7 cellular contexts compared by ENCODE assay signal in the genomic region with DNA sequence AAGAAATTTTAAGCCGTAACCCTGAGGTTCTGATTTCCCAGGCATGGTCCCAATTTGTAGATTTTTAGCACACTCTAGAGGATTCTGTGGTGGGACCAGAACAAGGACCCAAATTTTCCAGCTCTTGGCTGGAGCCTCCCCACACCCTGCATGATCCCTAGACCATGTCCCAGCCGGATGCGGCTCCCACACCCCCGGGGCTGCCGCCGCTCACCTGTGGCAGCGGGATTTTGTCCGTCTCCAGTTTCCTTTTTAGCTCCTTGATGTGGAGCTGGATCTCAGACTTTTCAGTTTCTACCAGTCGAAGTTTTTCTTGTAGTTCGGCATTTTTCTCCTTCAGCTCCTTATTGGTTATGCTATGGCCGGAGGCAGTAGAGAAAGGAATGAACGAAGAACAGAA. TPM values are rescaled to one million over a fixed set of nuclear protein-coding genes. Genes with fewer than 3 reads are reported as not detected.
"Had no signal": no experiment of that assay in that cellular context is flagged by ENCODE, and none has a peak within 500 bp of the region (broad histone marks: within the 10 kb centered on the region; RNA-seq: fewer than 3 reads in every experiment).

No MANE protein-coding gene starts in this region.

RNA-seq across cellular contexts. Expression of gene GOLGA6L7, which starts 4.9 kb away (rescaled TPM):
- total RNA-seq: GM23248, GM23338, H1, H4, H7, H9, HFFc6 had no signal
